Comparison of ENCODE assay signal across 24 cellular contexts in genomic region chr22:24532075-24532474, GRCh38. TPM values are rescaled to one million over a fixed set of nuclear protein-coding genes. Genes with fewer than 3 reads are reported as not detected.
DNase-seq lines count a peak whose midpoint lies in the region; ATAC-seq, FAIRE-seq and TF ChIP-seq lines count a peak whose summit lies in the region.
"Had no signal": no experiment of that assay in that cellular context is flagged by ENCODE, and none has a peak within 500 bp of the region (broad histone marks: within the 10 kb centered on the region; RNA-seq: fewer than 3 reads in every experiment).

No MANE protein-coding gene starts in this region.

- no TSS peak for BruUV-seq in PC-9 (replicated peaks; lab: Mats Ljungman, UMichigan)

- H3K4me1 ChIP-seq in PC-9 (replicated peaks; ENCODE audit: insufficient read depth) (peaks cover 40% of the 10 kb centered on the region), left lung (no peaks in the 10 kb centered on the region), small intestine (ENCODE audit: control insufficient read depth in 2 of 2, insufficient read depth in 1 of 2, low read depth in 1 of 2, low read length in 1 of 2) (peaks cover 0 to 2% of the 10 kb centered on the region in 2 donors), SK-N-SH (ENCODE audit: control insufficient read depth in 1 of 2, insufficient read depth in 2 of 2, low read depth in 1 of 2, low read length in 1 of 2) (no peaks in the 10 kb centered on the region)
- H3K4me1 ChIP-seq: BLaER1, tibial nerve had no signal

- CTCF ChIA-PET in PC-9 (lab: Charles Lee) (no interaction called here), SK-N-SH (lab: Yijun Ruan, JAX) (interaction anchor here (1.0 kb wide), 1 partner anchor 342 kb away, joined by 5 read pairs; no protein-coding TSS in a partner anchor)

- no peaks in the 10 kb centered on the region for H3K36me3 ChIP-seq in PC-9 (ENCODE audit: low read depth)
- no peaks in the 10 kb centered on the region for H3K36me3 ChIP-seq in left lung
- H3K36me3 ChIP-seq in small intestine (ENCODE audit: control insufficient read depth in 2 of 2, insufficient read depth in 2 of 2, low read length in 2 of 2), result no peaks in the 10 kb centered on the region
- no peaks in the 10 kb centered on the region for H3K36me3 ChIP-seq in SK-N-SH (replicated peaks in 1 of 2; ENCODE audit: control insufficient read depth in 1 of 2, insufficient read depth in 2 of 2, low read length in 1 of 2)
- H3K36me3 ChIP-seq: BLaER1, left ventricle myocardium inferior, tibial nerve had no signal

- H3K9me2 ChIP-seq in PC-9 (ENCODE audit: insufficient read depth) (no peaks in the 10 kb centered on the region), SK-N-SH (no peaks in the 10 kb centered on the region)

- H3K4me2 ChIP-seq in PC-9, result peak overlapping the region; percentile 34; the same call in 1 of the 2 replicates
- no peak overlapping the region for H3K4me2 ChIP-seq in SK-N-SH
- H3K4me2 ChIP-seq: BLaER1 had no signal

- no peak overlapping the region for H3K9ac ChIP-seq in SK-N-SH
- H3K9ac ChIP-seq: BLaER1 had no signal

- H3K79me2 ChIP-seq in PC-9 (ENCODE audit: low read depth), result no peaks in the 10 kb centered on the region
- H3K79me2 ChIP-seq in SK-N-SH (ENCODE audit: insufficient read depth), result no peaks in the 10 kb centered on the region

- TF ChIP-seq EP300 in SK-N-SH (IDR thresholded peaks at IDR 0.05; ENCODE audit: borderline replicate concordance in 1 of 2, low read depth in 1 of 2, low read length in 1 of 2), result no peak

- no peak overlapping the region for H2AFZ ChIP-seq in PC-9
- no peak overlapping the region for H2AFZ ChIP-seq in SK-N-SH (ENCODE audit: low read depth)

- no peak for TF ChIP-seq RAD21 in SK-N-SH (IDR thresholded peaks at IDR 0.05; ENCODE audit: low read length)

- TF ChIP-seq CTCF in PC-9 (conservative IDR thresholded peaks at IDR 0.05) (no peak), left lung (IDR thresholded peaks at IDR 0.05) (no peak), SK-N-SH (IDR thresholded peaks at IDR 0.05) (no peak)

- H3K27ac ChIP-seq in PC-9, result no peak overlapping the region
- peak overlapping the region; percentile 11 to 79 for H3K27ac ChIP-seq in left lung
- no peak overlapping the region for H3K27ac ChIP-seq in small intestine (ENCODE audit: low read depth in 1 of 2, low read length in 1 of 2)
- no peak overlapping the region for H3K27ac ChIP-seq in SK-N-SH (ENCODE audit: low read depth in 2 of 2, low read length in 1 of 2)
- H3K27ac ChIP-seq: BLaER1, left ventricle myocardium inferior, tibial nerve had no signal

- POLR2A ChIA-PET in PC-9 (lab: Charles Lee; ENCODE audit: unreplicated experiment), result no interaction called here
- POLR2A ChIA-PET in SK-N-SH (lab: Yijun Ruan, JAX), result no interaction called here

- H3K9me3 ChIP-seq in PC-9 (ENCODE audit: insufficient read depth, low read depth) (no peaks in the 10 kb centered on the region), left lung (no peaks in the 10 kb centered on the region), small intestine (ENCODE audit: control insufficient read depth, low read depth) (no peaks in the 10 kb centered on the region), SK-N-SH (no peaks in the 10 kb centered on the region)
- H3K9me3 ChIP-seq: BLaER1, left ventricle myocardium inferior, tibial nerve had no signal

- H3F3A ChIP-seq in PC-9 (ENCODE audit: insufficient read depth, low read depth) (peaks cover 36% of the 10 kb centered on the region), SK-N-SH (replicated peaks; ENCODE audit: insufficient read depth) (no peaks in the 10 kb centered on the region)

- H4K20me1 ChIP-seq in PC-9 (ENCODE audit: insufficient read depth) (peaks cover 3% of the 10 kb centered on the region; the same call in 1 of the 2 replicates), SK-N-SH (ENCODE audit: insufficient read depth) (no peaks in the 10 kb centered on the region)
- H4K20me1 ChIP-seq: BLaER1 had no signal

- no peak for FAIRE-seq in small intestine (lab: Jason Lieb, UNC)

- H3K4me3 ChIP-seq in PC-9, result no peak overlapping the region
- H3K4me3 ChIP-seq in left lung, result no peak overlapping the region
- H3K4me3 ChIP-seq in small intestine (ENCODE audit: low read depth in 1 of 2, low read length in 2 of 2), result no peak overlapping the region
- no peak overlapping the region for H3K4me3 ChIP-seq in SK-N-SH (ENCODE audit: low read depth in 2 of 2, low read length in 1 of 2)
- H3K4me3 ChIP-seq: BLaER1, left ventricle myocardium inferior, tibial nerve had no signal

- DNase-seq in HT-29 (ENCODE audit: low spot score), result peak; percentile 25
- peak in 1 of 2 experiments; percentile 82 for DNase-seq in PC-9
- no peak for DNase-seq in left lung
- peak; percentile 69 for DNase-seq in small intestine
- no peak for DNase-seq in NCI-H1092 treated with DMSO at 0.1 percent for 48 hours (lab: John Stamatoyannopoulos, UW)
- DNase-seq in hippocampal formation (lab: John Stamatoyannopoulos, UW), result no peak
- DNase-seq in SK-N-SH, result no peak
- DNase-seq: activated CD4-positive, alpha-beta memory T cell treated with anti-CD3 and anti-CD28 coated beads, Interleukin-2, amount 10 ng/mL, durations not matched to agents 7 days and 5 days; activated CD8-positive, alpha-beta memory T cell treated with anti-CD3 and anti-CD28 coated beads, Interleukin-2, amount 50 U/mL, for 4 hours; activated naive CD4-positive, alpha-beta T cell treated with anti-CD3 and anti-CD28 coated beads for 36 hours; DMS79; GDM1; H7; Kasumi-1; left ventricle myocardium inferior; naive thymus-derived CD4-positive, alpha-beta T cell; NCI-H1436; stimulated activated CD4-positive, alpha-beta T cell treated with anti-CD3 and anti-CD28 coated beads, Interleukin-4, amount 100 ng/mL, for 24 hours; T-helper 17 cell had no signal

- 57 to 87% (median 86%) methylated on average over 1 of the region's 1 CpG for WGBS in small intestine, 3 donors
- WGBS in SK-N-SH (ENCODE audit: low lambda C conversion rate), result 92% methylated on average over 1 of the region's 1 CpG

- no peaks in the 10 kb centered on the region for H3K27me3 ChIP-seq in PC-9 (ENCODE audit: insufficient read depth, low read depth)
- no peaks in the 10 kb centered on the region for H3K27me3 ChIP-seq in left lung
- no peaks in the 10 kb centered on the region for H3K27me3 ChIP-seq in small intestine (ENCODE audit: control insufficient read depth in 2 of 2, insufficient read depth in 2 of 2, low read length in 2 of 2)
- H3K27me3 ChIP-seq in SK-N-SH (ENCODE audit: insufficient read depth), result no peaks in the 10 kb centered on the region
- H3K27me3 ChIP-seq: BLaER1, tibial nerve had no signal

- intact Hi-C loops in PC-9 (cut with micrococcal nuclease; ENCODE audit: unreplicated experiment), result no loop called here
- intact Hi-C loops in left lung (cut with DNase I), result no loop called here

- ATAC-seq in left lung, result peak; percentile 85
- ATAC-seq: naive thymus-derived CD4-positive, alpha-beta T cell; Right ventricle myocardium inferior; SK-N-SH treated with all-trans-retinoic acid at 6 μM for 48 hours; T-helper 17 cell had no signal

TF ChIP-seq in SK-N-SH, 30 proteins besides CTCF, POLR2A, EP300 and RAD21:
- no peak for TF ChIP-seq FOSL2 (IDR thresholded peaks at IDR 0.05; ENCODE audit: borderline replicate concordance, low read depth)
- TF ChIP-seq RFX5 (IDR thresholded peaks at IDR 0.05; ENCODE audit: low read length), result no peak
- TF ChIP-seq JUND (IDR thresholded peaks at IDR 0.05), result no peak
- no peak for TF ChIP-seq MAX (IDR thresholded peaks at IDR 0.05; ENCODE audit: low read depth)
- TF ChIP-seq PBX3 (IDR thresholded peaks at IDR 0.05), result no peak

RNA-seq across cellular contexts. Expression of gene GUCD1, which starts 22.9 kb away (rescaled TPM):
- 178 and 179 TPM in 2 replicates for total RNA-seq in HT-29 (2014; rRNA removed; shearing (Covaris generic))
- 69.1 and 80.2 TPM in 2 replicates for total RNA-seq in PC-9 (2021)
- 100 to 1,000 TPM; 115 to 188 TPM for total RNA-seq in left lung
- polyA plus RNA-seq in small intestine, result 100 to 1,000 TPM; 147 to 494 (median 469) TPM
- polyA plus RNA-seq in SK-N-SH (2012; rRNA removed), result 71.0 and 80.7 TPM in 2 replicates
- polyA plus RNA-seq in SK-N-SH (2012; cell fraction: cytosol; rRNA removed), result 41.7 and 56.7 TPM in 2 replicates
- 80.2 and 104 TPM in 2 replicates for polyA plus RNA-seq in SK-N-SH (2012; cell fraction: nucleus; rRNA removed)

RNA-seq across cellular contexts. Expression of gene SNRPD3, which starts 23.7 kb away (rescaled TPM):
- total RNA-seq in HT-29 (2014; rRNA removed; shearing (Covaris generic)), result 170 and 171 TPM in 2 replicates
- 77.1 and 117 TPM in 2 replicates for total RNA-seq in PC-9 (2021)
- 10 to 100 TPM; 62.7 to 67.3 TPM for total RNA-seq in left lung
- polyA plus RNA-seq in small intestine, result 100 to 1,000 TPM; 150 to 162 (median 156) TPM
- 177 and 212 TPM in 2 replicates for polyA plus RNA-seq in SK-N-SH (2012; rRNA removed)
- polyA plus RNA-seq in SK-N-SH (2012; cell fraction: cytosol; rRNA removed), result 176 and 201 TPM in 2 replicates
- 95.0 and 101 TPM in 2 replicates for polyA plus RNA-seq in SK-N-SH (2012; cell fraction: nucleus; rRNA removed)

RNA-seq across cellular contexts. Expression of gene UPB1, which starts 36.9 kb away (rescaled TPM):
- total RNA-seq in HT-29 (2014; rRNA removed; shearing (Covaris generic)), result not detected in 2 replicates
- 0.17 and 0.80 TPM in 2 replicates for total RNA-seq in PC-9 (2021)
- total RNA-seq in left lung, result 1 to 10 TPM in 1 of 2 donors, under 1 TPM in 1; 0.50 to 2.2 TPM
- 1 to 10 TPM in 2 of 3 donors, under 1 TPM in 1; 0.12 to 4.3 (median 1.8) TPM for polyA plus RNA-seq in small intestine
- 0.30 and 0.49 TPM in 2 replicates for polyA plus RNA-seq in SK-N-SH (2012; rRNA removed)
- 0.14 and 0.20 TPM in 2 replicates for polyA plus RNA-seq in SK-N-SH (2012; cell fraction: cytosol; rRNA removed)
- 1.4 and 1.7 TPM in 2 replicates for polyA plus RNA-seq in SK-N-SH (2012; cell fraction: nucleus; rRNA removed)
- total RNA-seq: fibroblast of lung, H7 had no signal

Comparison
In these comparisons a context has a peak if more than half of its experiments do, and no peak if none do; other contexts are left out.
1. DNase-seq: peak in HT-29 (single experiment) and small intestine (single experiment); none in left lung (0 of 2), NCI-H1092 treated with DMSO at 0.1 percent for 48 hours (single experiment), hippocampal formation (0 of 2) and SK-N-SH (single experiment).
2. H3K27ac ChIP-seq: peak in left lung (2 of 2); none in PC-9 (single experiment), small intestine (0 of 2) and SK-N-SH (0 of 2).